In the genomic region with DNA sequence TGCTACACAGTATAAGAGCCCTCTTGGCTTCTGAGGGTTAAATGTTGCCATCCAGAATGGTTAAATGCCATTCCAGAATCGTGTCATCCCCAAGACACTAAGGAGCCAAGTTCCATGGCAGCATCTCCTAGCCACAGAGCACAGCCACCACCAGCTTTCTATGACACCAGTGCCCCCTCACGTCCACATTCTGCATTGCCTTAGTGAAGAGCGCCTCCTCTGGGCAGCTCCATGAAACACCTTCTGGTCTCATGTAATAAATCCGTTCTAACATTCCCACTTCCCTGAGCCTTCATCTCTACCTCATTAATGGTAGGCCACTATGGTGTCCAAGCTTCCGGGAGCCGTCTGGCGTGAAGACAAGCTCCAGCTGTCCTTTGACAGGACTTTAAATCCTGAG, we compare ENCODE assay signal across 1 cellular context.
TF ChIP-seq lines count a peak whose summit lies in the region.

No MANE protein-coding gene starts in this region.

TF ChIP-seq in HCT116, 20 proteins besides CTCF, POLR2A, EP300 and RAD21 (continued from another document):
- TF ChIP-seq, protein P1, sequence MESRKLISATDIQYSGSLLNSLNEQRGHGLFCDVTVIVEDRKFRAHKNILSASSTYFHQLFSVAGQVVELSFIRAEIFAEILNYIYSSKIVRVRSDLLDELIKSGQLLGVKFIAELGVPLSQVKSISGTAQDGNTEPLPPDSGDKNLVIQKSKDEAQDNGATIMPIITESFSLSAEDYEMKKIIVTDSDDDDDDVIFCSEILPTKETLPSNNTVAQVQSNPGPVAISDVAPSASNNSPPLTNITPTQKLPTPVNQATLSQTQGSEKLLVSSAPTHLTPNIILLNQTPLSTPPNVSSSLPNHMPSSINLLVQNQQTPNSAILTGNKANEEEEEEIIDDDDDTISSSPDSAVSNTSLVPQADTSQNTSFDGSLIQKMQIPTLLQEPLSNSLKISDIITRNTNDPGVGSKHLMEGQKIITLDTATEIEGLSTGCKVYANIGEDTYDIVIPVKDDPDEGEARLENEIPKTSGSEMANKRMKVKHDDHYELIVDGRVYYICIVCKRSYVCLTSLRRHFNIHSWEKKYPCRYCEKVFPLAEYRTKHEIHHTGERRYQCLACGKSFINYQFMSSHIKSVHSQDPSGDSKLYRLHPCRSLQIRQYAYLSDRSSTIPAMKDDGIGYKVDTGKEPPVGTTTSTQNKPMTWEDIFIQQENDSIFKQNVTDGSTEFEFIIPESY (IDR thresholded peaks at IDR 0.05; ENCODE audit: extremely low read depth, insufficient replicate concordance, low read length), result no peak
